In genomic region chr1:32964461-32965250, GRCh38 we compare ENCODE assay signal across 1 cellular context.
TF ChIP-seq lines count a peak whose summit lies in the region.

RNF19B (minus strand) TSS chr1:32964809; CDS start chr1:32964685, 124 bp downstream.

TF ChIP-seq in HepG2, 621 proteins besides CTCF, POLR2A, EP300 and RAD21 (continued from another document and continues in another):
- TF ChIP-seq, protein P1, sequence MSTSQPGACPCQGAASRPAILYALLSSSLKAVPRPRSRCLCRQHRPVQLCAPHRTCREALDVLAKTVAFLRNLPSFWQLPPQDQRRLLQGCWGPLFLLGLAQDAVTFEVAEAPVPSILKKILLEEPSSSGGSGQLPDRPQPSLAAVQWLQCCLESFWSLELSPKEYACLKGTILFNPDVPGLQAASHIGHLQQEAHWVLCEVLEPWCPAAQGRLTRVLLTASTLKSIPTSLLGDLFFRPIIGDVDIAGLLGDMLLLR (CRISPR knock-in tag; IDR thresholded peaks at IDR 0.05), result peak; percentile 83
- TF ChIP-seq SAFB2 (CRISPR knock-in tag; IDR thresholded peaks at IDR 0.05; ENCODE audit: borderline replicate concordance, low read depth) (0 out of 2 replicates have a peak, but pooled peaks have one; percentile 23), SRSF4 (IDR thresholded peaks at IDR 0.05; ENCODE audit: low read depth, low read length, poor library complexity, severe bottlenecking) (no peak), CCAR2 (optimal IDR thresholded peaks at IDR 0.05; ENCODE audit: low read depth, low read length) (no peak), ZNF281 (CRISPR knock-in tag; IDR thresholded peaks at IDR 0.05; ENCODE audit: borderline replicate concordance) (no peak), PCBP1 (IDR thresholded peaks at IDR 0.05; ENCODE audit: borderline replicate concordance, low read depth, low read length) (no peak), ZNF746 (CRISPR knock-in tag; IDR thresholded peaks at IDR 0.05) (no peak), HIC2 (CRISPR knock-in tag; IDR thresholded peaks at IDR 0.05; ENCODE audit: low read depth) (no peak), ZSCAN22 (CRISPR knock-in tag; IDR thresholded peaks at IDR 0.05) (no peak), ZNF446 (CRISPR knock-in tag; IDR thresholded peaks at IDR 0.05) (no peak), WIZ (CRISPR knock-in tag; IDR thresholded peaks at IDR 0.05) (peak; percentile 96; the same call in 1 of the 2 replicates), ZNF10 (CRISPR knock-in tag; IDR thresholded peaks at IDR 0.05; ENCODE audit: borderline replicate concordance, low read depth) (no peak), ZFP36 (IDR thresholded peaks at IDR 0.05; ENCODE audit: borderline replicate concordance, low read depth, low read length, partially characterized antibody) (no peak), EED (CRISPR knock-in tag; IDR thresholded peaks at IDR 0.05) (no peak; the same call in 1 of the 2 replicates), NFRKB (IDR thresholded peaks at IDR 0.05) (no peak), FOXK2 (IDR thresholded peaks at IDR 0.05) (no peak), LCORL (IDR thresholded peaks at IDR 0.05) (no peak), LCORL (CRISPR knock-in tag; IDR thresholded peaks at IDR 0.05) (peak; percentile 72), ZMYM4 (CRISPR knock-in tag; IDR thresholded peaks at IDR 0.05) (peak; percentile 99), ZNF775 (CRISPR knock-in tag; IDR thresholded peaks at IDR 0.05; ENCODE audit: borderline replicate concordance) (no peak), ZNF83 (CRISPR knock-in tag; IDR thresholded peaks at IDR 0.05; ENCODE audit: borderline replicate concordance) (no peak), ARID4A (CRISPR knock-in tag; IDR thresholded peaks at IDR 0.05; ENCODE audit: borderline replicate concordance) (peak; percentile 61; the same call in 1 of the 2 replicates), BRF2 (CRISPR knock-in tag; IDR thresholded peaks at IDR 0.05) (no peak), REST (IDR thresholded peaks at IDR 0.05; ENCODE audit: borderline replicate concordance in 1 of 2, low read depth in 1 of 2, low read length in 2 of 2) (no peak), MAZ (IDR thresholded peaks at IDR 0.05; ENCODE audit: borderline replicate concordance, low read depth, low read length) (peak; percentile 54; the same call in 1 of the 2 replicates), MAZ (CRISPR knock-in tag; IDR thresholded peaks at IDR 0.05; ENCODE audit: low read depth) (no peak), HDAC1 (CRISPR knock-in tag; IDR thresholded peaks at IDR 0.05) (no peak; the same call in 1 of the 2 replicates), HDAC2 (CRISPR knock-in tag; IDR thresholded peaks at IDR 0.05) (no peak), PHF21A (CRISPR knock-in tag; IDR thresholded peaks at IDR 0.05) (no peak), SYNCRIP (IDR thresholded peaks at IDR 0.05; ENCODE audit: insufficient read depth, low read depth, low read length) (no peak), SNRNP70 (IDR thresholded peaks at IDR 0.05; ENCODE audit: low read depth, low read length) (no peak), POGZ (CRISPR knock-in tag; IDR thresholded peaks at IDR 0.05) (peak; percentile 99), ZNF343 (CRISPR knock-in tag; IDR thresholded peaks at IDR 0.05) (no peak), HMG20B (CRISPR knock-in tag; conservative IDR thresholded peaks at IDR 0.05) (0 out of 2 replicates have a peak, but pooled peaks have one; percentile 42), THAP11 (CRISPR knock-in tag; IDR thresholded peaks at IDR 0.05) (peak; percentile 78), ETV5 (CRISPR knock-in tag; IDR thresholded peaks at IDR 0.05; ENCODE audit: borderline replicate concordance) (no peak; the same call in none of the 2 replicates), KLF16 (CRISPR knock-in tag; IDR thresholded peaks at IDR 0.05) (peak in 1 of 2 experiments; percentile 39; a peak in 1 of 4 replicates), MTA3 (CRISPR knock-in tag; IDR thresholded peaks at IDR 0.05) (no peak)
- TF ChIP-seq, protein P2, sequence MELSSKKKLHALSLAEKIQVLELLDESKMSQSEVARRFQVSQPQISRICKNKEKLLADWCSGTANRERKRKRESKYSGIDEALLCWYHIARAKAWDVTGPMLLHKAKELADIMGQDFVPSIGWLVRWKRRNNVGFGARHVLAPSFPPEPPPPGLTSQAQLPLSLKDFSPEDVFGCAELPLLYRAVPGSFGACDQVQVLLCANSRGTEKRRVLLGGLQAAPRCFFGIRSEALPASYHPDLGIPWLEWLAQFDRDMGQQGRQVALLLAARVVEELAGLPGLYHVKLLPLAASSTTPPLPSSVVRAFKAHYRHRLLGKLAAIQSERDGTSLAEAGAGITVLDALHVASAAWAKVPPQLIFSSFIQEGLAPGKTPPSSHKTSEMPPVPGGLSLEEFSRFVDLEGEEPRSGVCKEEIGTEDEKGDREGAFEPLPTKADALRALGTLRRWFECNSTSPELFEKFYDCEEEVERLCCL (CRISPR knock-in tag; IDR thresholded peaks at IDR 0.05; ENCODE audit: borderline replicate concordance), result no peak
- TF ChIP-seq, protein P3, sequence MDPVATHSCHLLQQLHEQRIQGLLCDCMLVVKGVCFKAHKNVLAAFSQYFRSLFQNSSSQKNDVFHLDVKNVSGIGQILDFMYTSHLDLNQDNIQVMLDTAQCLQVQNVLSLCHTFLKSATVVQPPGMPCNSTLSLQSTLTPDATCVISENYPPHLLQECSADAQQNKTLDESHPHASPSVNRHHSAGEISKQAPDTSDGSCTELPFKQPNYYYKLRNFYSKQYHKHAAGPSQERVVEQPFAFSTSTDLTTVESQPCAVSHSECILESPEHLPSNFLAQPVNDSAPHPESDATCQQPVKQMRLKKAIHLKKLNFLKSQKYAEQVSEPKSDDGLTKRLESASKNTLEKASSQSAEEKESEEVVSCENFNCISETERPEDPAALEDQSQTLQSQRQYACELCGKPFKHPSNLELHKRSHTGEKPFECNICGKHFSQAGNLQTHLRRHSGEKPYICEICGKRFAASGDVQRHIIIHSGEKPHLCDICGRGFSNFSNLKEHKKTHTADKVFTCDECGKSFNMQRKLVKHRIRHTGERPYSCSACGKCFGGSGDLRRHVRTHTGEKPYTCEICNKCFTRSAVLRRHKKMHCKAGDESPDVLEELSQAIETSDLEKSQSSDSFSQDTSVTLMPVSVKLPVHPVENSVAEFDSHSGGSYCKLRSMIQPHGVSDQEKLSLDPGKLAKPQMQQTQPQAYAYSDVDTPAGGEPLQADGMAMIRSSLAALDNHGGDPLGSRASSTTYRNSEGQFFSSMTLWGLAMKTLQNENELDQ (CRISPR knock-in tag; IDR thresholded peaks at IDR 0.05; ENCODE audit: borderline replicate concordance), result no peak; the same call in 1 of the 2 replicates
- TF ChIP-seq, protein P4, sequence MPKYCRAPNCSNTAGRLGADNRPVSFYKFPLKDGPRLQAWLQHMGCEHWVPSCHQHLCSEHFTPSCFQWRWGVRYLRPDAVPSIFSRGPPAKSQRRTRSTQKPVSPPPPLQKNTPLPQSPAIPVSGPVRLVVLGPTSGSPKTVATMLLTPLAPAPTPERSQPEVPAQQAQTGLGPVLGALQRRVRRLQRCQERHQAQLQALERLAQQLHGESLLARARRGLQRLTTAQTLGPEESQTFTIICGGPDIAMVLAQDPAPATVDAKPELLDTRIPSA (CRISPR knock-in tag; IDR thresholded peaks at IDR 0.05; ENCODE audit: borderline replicate concordance), result no peak
- TF ChIP-seq, protein P5, sequence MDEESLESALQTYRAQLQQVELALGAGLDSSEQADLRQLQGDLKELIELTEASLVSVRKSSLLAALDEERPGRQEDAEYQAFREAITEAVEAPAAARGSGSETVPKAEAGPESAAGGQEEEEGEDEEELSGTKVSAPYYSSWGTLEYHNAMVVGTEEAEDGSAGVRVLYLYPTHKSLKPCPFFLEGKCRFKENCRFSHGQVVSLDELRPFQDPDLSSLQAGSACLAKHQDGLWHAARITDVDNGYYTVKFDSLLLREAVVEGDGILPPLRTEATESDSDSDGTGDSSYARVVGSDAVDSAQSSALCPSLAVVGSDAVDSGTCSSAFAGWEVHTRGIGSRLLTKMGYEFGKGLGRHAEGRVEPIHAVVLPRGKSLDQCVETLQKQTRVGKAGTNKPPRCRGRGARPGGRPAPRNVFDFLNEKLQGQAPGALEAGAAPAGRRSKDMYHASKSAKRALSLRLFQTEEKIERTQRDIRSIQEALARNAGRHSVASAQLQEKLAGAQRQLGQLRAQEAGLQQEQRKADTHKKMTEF (CRISPR knock-in tag; IDR thresholded peaks at IDR 0.05), result peak; percentile 58
